In the genomic region with DNA sequence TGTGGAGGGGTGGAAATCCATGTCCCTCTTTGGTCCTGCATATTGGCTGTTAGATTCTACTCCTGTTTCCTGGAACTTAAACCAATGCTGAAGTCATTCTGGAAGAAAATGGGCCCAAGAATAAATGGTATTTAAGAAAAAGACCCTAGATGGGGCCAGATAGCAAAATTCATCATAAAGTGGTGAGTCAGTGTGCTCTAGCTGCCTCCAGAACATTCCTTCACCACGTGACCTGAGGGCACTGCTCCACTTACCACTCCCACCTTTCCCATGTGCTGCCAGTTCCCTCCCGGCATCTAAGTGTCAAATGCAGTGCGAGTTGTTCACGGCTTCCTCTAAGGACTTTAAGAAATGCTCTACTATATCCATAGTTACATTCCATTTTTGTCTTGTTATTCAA, we compare ENCODE assay signal across 12 cellular contexts. TPM values are rescaled to one million over a fixed set of nuclear protein-coding genes. Genes with fewer than 3 reads are reported as not detected.
A peak's percentile ranks its signal among the peaks of the same experiment; 100 is the strongest.
DNase-seq lines count a peak whose midpoint lies in the region; ATAC-seq, FAIRE-seq and TF ChIP-seq lines count a peak whose summit lies in the region.
"Had no signal": no experiment of that assay in that cellular context is flagged by ENCODE, and none has a peak within 500 bp of the region (broad histone marks: within the 10 kb centered on the region; RNA-seq: fewer than 3 reads in every experiment).

No MANE protein-coding gene starts in this region.

- H3K27me3 ChIP-seq in right cardiac atrium (ENCODE audit: control insufficient read depth, insufficient read depth): no peaks in the 10 kb centered on the region
- no peaks in the 10 kb centered on the region for H3K27me3 ChIP-seq in suprapubic skin
- H3K27me3 ChIP-seq: body of pancreas, thyroid gland had no signal

- H3K36me3 Mint-ChIP-seq in activated CD8-positive, alpha-beta T cell treated with anti-CD3 and anti-CD28 coated beads, Interleukin-2, amount 10 ng/mL, durations not matched to agents 7 days and 5 days (ENCODE audit: low read depth): peaks cover 69% of the 10 kb centered on the region

- FAIRE-seq in frontal cortex (lab: Jason Lieb, UNC): no peak
- FAIRE-seq: kidney had no signal

- H3K27ac Mint-ChIP-seq in activated CD8-positive, alpha-beta T cell treated with anti-CD3 and anti-CD28 coated beads, Interleukin-2, amount 10 ng/mL, durations not matched to agents 7 days and 5 days: peak overlapping the region; percentile 84

- ATAC-seq in right cardiac atrium: no peak
- no peak for ATAC-seq in Right ventricle myocardium inferior
- ATAC-seq in activated CD8-positive, alpha-beta T cell treated with anti-CD3 and anti-CD28 coated beads, Interleukin-2, amount 10 ng/mL, durations not matched to agents 7 days and 5 days: no peak
- ATAC-seq: body of pancreas had no signal

- H3K4me1 ChIP-seq in right cardiac atrium (ENCODE audit: control insufficient read depth, insufficient read depth, low read length): peaks cover 2% of the 10 kb centered on the region
- peaks cover 19% of the 10 kb centered on the region for H3K4me1 ChIP-seq in suprapubic skin

- H3K9me3 ChIP-seq in right cardiac atrium (ENCODE audit: control insufficient read depth, low read length): no peaks in the 10 kb centered on the region
- H3K9me3 ChIP-seq in suprapubic skin: no peaks in the 10 kb centered on the region
- H3K9me3 ChIP-seq: body of pancreas, thyroid gland had no signal

- no peak for TF ChIP-seq CTCF in suprapubic skin (IDR thresholded peaks at IDR 0.05)

- intact Hi-C loops in right cardiac atrium (cut with DNase I) (no loop called here), Right ventricle myocardium inferior (cut with DNase I) (loop anchor here (5.0 kb wide), 2 partner anchors 46 to 91 kb away; no protein-coding TSS in a partner anchor)

- H3K27ac ChIP-seq in right cardiac atrium (ENCODE audit: low read length) (no peak overlapping the region), suprapubic skin (peak overlapping the region; percentile 38)
- H3K27ac ChIP-seq: body of pancreas, thyroid gland had no signal

- peaks cover 59% of the 10 kb centered on the region for H3K36me3 ChIP-seq in suprapubic skin

- H3K4me1 Mint-ChIP-seq in activated CD8-positive, alpha-beta T cell treated with anti-CD3 and anti-CD28 coated beads, Interleukin-2, amount 10 ng/mL, durations not matched to agents 7 days and 5 days (ENCODE audit: low read depth): peaks cover 58% of the 10 kb centered on the region

- H3K4me3 ChIP-seq in right cardiac atrium (ENCODE audit: low read length) (no peak overlapping the region), suprapubic skin (no peak overlapping the region)
- H3K4me3 ChIP-seq: body of pancreas, thyroid gland had no signal

- WGBS in right cardiac atrium: 86% methylated on average over 4 of the region's 4 CpGs
- WGBS in suprapubic skin: 43% methylated on average over 4 of the region's 4 CpGs

- no peak for TF ChIP-seq EP300 in suprapubic skin (IDR thresholded peaks at IDR 0.05)

- no peak overlapping the region for H3K4me3 Mint-ChIP-seq in activated CD8-positive, alpha-beta T cell treated with anti-CD3 and anti-CD28 coated beads, Interleukin-2, amount 10 ng/mL, durations not matched to agents 7 days and 5 days

- no peak for TF ChIP-seq POLR2A in suprapubic skin (IDR thresholded peaks at IDR 0.05)

- POLR2A ChIA-PET in activated CD8-positive, alpha-beta T cell treated with anti-CD3 and anti-CD28 coated beads, Interleukin-2, amount 10 ng/mL, durations not matched to agents 7 days and 5 days (lab: Charles Lee): interaction anchor here (0.7 to 2.1 kb wide), 6 partner anchors 8 to 352 kb away, joined by 3 to 10 read pairs (median 4); a partner anchor contains a TSS

- DNase-seq in right cardiac atrium (peak in 2 of 3 donors; percentile 1 to 17), Right ventricle myocardium inferior (ENCODE audit: missing footprints) (no peak), fibroblast of the conjunctiva (ENCODE audit: low read depth) (peak; percentile 82), suprapubic skin (ENCODE audit: low spot score in 2 of 2) (no peak), frontal cortex (ENCODE audit: low spot score in 2 of 2) (no peak), cerebellar nuclear complex (lab: John Stamatoyannopoulos, UW) (no peak)
- no peak for DNase-seq in activated CD8-positive, alpha-beta T cell treated with anti-CD3 and anti-CD28 coated beads, Interleukin-2, amount 10 ng/mL, durations not matched to agents 7 days and 5 days
- no peak for DNase-seq in stimulated activated CD4-positive, alpha-beta T cell treated with anti-CD3 and anti-CD28 coated beads, Interleukin-2, amount 100 ng/mL, for 48 hours
- DNase-seq: NCI-H146, thyroid gland had no signal

- H3K9me3 Mint-ChIP-seq in activated CD8-positive, alpha-beta T cell treated with anti-CD3 and anti-CD28 coated beads, Interleukin-2, amount 10 ng/mL, durations not matched to agents 7 days and 5 days (ENCODE audit: insufficient read depth): no peaks in the 10 kb centered on the region

- CTCF ChIA-PET in activated CD8-positive, alpha-beta T cell treated with anti-CD3 and anti-CD28 coated beads, Interleukin-2, amount 10 ng/mL, durations not matched to agents 7 days and 5 days (lab: Charles Lee): interaction anchor here (1.2 to 4.2 kb wide), 15 partner anchors 9 to 489 kb away, joined by 3 to 29 read pairs (median 13); a partner anchor contains a TSS

- no peaks in the 10 kb centered on the region for H3K27me3 Mint-ChIP-seq in activated CD8-positive, alpha-beta T cell treated with anti-CD3 and anti-CD28 coated beads, Interleukin-2, amount 10 ng/mL, durations not matched to agents 7 days and 5 days (ENCODE audit: low read depth)

RNA-seq across cellular contexts. Expression of a gene that starts 30.9 kb away (rescaled TPM):
- total RNA-seq in right cardiac atrium (100 to 1,000 TPM; 147 to 188 (median 159) TPM), Right ventricle myocardium inferior (168 TPM), suprapubic skin (100 to 1,000 TPM in 2 of 4 donors, 10 to 100 TPM in 2; 70.7 to 150 (median 97.5) TPM), frontal cortex (245 TPM)
- 132 TPM for polyA plus RNA-seq in right cardiac atrium
- 100 to 1,000 TPM; 287 to 300 TPM for total RNA-seq in activated CD8-positive, alpha-beta T cell treated with anti-CD3 and anti-CD28 coated beads, Interleukin-2, amount 10 ng/mL, durations not matched to agents 7 days and 5 days

RNA-seq across cellular contexts. Expression of a gene that starts 34.2 kb away (rescaled TPM):
- total RNA-seq in right cardiac atrium: 10 to 100 TPM; 14.4 to 18.8 (median 16.5) TPM
- polyA plus RNA-seq in right cardiac atrium: 10.8 TPM
- 17.2 TPM for total RNA-seq in Right ventricle myocardium inferior
- 10 to 100 TPM; 74.6 to 81.5 TPM for total RNA-seq in activated CD8-positive, alpha-beta T cell treated with anti-CD3 and anti-CD28 coated beads, Interleukin-2, amount 10 ng/mL, durations not matched to agents 7 days and 5 days
- 10 to 100 TPM; 38.1 to 66.5 (median 40.9) TPM for total RNA-seq in suprapubic skin
- total RNA-seq in frontal cortex: 33.8 TPM

Comparison
In these comparisons a context has a peak if more than half of its experiments do, and no peak if none do; other contexts are left out.
1. DNase-seq: peak in right cardiac atrium (2 of 3) and fibroblast of the conjunctiva (single experiment); none in Right ventricle myocardium inferior (single experiment), activated CD8-positive, alpha-beta T cell treated with anti-CD3 and anti-CD28 coated beads, Interleukin-2, amount 10 ng/mL, durations not matched to agents 7 days and 5 days (single experiment), suprapubic skin (0 of 2), stimulated activated CD4-positive, alpha-beta T cell treated with anti-CD3 and anti-CD28 coated beads, Interleukin-2, amount 100 ng/mL, for 48 hours (0 of 2), frontal cortex (0 of 2) and cerebellar nuclear complex (0 of 2).